ENCODE assay signal across 23 cellular contexts in the genomic region with DNA sequence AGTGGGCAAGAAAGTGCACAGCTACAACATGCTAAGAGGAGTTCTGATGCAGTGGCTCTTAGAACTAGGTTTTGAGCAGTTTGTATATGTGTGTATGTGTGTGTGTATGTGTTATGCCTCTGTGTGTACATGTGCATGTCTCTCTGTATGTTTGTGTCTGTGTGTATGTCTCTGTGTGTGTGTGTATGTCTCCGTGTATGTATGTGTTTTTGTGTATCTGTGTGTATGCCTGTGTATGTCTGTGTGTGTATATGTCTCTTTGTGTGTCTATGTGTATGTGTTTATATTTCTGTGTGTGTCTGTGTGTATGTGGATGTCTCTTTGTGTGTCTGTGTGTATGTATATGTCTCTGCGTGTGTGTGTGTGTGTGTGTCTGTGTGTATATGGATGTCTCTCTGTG.
"Had no signal": no experiment of that assay in that cellular context is flagged by ENCODE, and none has a peak within 500 bp of the region (broad histone marks: within the 10 kb centered on the region; RNA-seq: fewer than 3 reads in every experiment).

No MANE protein-coding gene starts in this region.

- H3K9me3 ChIP-seq: body of pancreas, esophagus squamous epithelium, heart right ventricle, mucosa of descending colon, neutrophil, suprapubic skin, transverse colon had no signal

- H3K27me3 ChIP-seq: body of pancreas, heart right ventricle, suprapubic skin, transverse colon had no signal

- DNase-seq: activated CD4-positive, alpha-beta T cell treated with anti-CD3 and anti-CD28 coated beads for 4 hours; activated CD4-positive, alpha-beta T cell treated with anti-CD3 and anti-CD28 coated beads, Interleukin-2, amount 50 U/mL, for 48 hours; activated CD8-positive, alpha-beta memory T cell treated with anti-CD3 and anti-CD28 coated beads for 24 hours; activated effector memory CD4-positive, alpha-beta T cell treated with Interleukin-2 at 50 U/mL for 16 hours; activated naive CD4-positive, alpha-beta T cell treated with Interleukin-2 at 50 U/mL for 16 hours; anterior cingulate cortex; body of pancreas; cerebellar nuclear complex; cortex of kidney; esophagus squamous epithelium; foreskin melanocyte; heart right ventricle; kidney glomerular epithelial cell; mesendoderm; mucosa of descending colon; stimulated activated naive CD4-positive, alpha-beta T cell; T-cell; transverse colon had no signal

- H3K27ac ChIP-seq: body of pancreas, epithelial cell of prostate, esophagus squamous epithelium, neutrophil, suprapubic skin, transverse colon had no signal

- ATAC-seq: body of pancreas, heart right ventricle, left lobe of liver, mucosa of descending colon, T-cell had no signal

- H3K36me3 ChIP-seq: esophagus squamous epithelium, heart right ventricle, neutrophil, suprapubic skin, transverse colon had no signal

- H3K4me1 ChIP-seq: body of pancreas, esophagus squamous epithelium, suprapubic skin, transverse colon had no signal

- H3K4me3 ChIP-seq: body of pancreas, esophagus squamous epithelium, heart right ventricle, lung, mucosa of descending colon, suprapubic skin, transverse colon had no signal
